In the genomic region with DNA sequence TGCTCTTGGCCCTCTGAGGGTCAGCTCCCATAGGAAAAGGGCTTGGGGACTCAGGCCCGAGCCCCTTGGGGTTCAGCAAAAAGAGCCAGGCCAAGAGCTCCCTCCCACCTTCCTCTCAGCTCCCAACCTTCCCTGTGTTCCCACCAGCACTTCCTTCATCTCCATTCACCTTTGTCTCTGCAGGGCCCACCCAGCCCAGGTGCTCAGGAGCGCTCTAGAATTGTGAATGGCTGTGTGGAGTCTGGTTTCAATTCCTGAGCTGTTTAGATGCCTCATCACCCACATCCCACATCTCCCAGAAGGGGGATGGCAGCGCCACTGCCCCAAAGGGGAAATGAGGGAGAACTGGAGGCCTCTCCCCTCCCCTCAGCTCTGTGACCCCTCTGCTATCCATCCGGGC, we compare ENCODE assay signal across 25 cellular contexts. TPM values are rescaled to one million over a fixed set of nuclear protein-coding genes. Genes with fewer than 3 reads are reported as not detected.
DNase-seq lines count a peak whose midpoint lies in the region; ATAC-seq and TF ChIP-seq lines count a peak whose summit lies in the region.
"Had no signal": no experiment of that assay in that cellular context is flagged by ENCODE, and none has a peak within 500 bp of the region (broad histone marks: within the 10 kb centered on the region; RNA-seq: fewer than 3 reads in every experiment).

No MANE protein-coding gene starts in this region.

- no peak overlapping the region for H3K4ac ChIP-seq in neuronal stem cell (ENCODE audit: low read length)

- H2BK120ac ChIP-seq in neuronal stem cell (ENCODE audit: low read depth, low read length): no peak overlapping the region

- no peak overlapping the region for H3K4me2 ChIP-seq in neuronal stem cell (ENCODE audit: insufficient read depth, low read length, poor library complexity, severe bottlenecking)
- H3K4me2 ChIP-seq: A549 had no signal

- H3K27ac ChIP-seq in HUES64 (ENCODE audit: low read depth, low read length) (peak overlapping the region; percentile 16; the same call in 1 of the 2 replicates), neuronal stem cell (replicated peaks; ENCODE audit: low read length) (no peak overlapping the region)
- H3K27ac ChIP-seq: A549, C4-2B, Peyer's patch, SK-N-MC had no signal

- no peaks in the 10 kb centered on the region for H3K36me3 Mint-ChIP-seq in WTC11
- H3K36me3 Mint-ChIP-seq in MCF 10A (ENCODE audit: insufficient read depth, unreplicated experiment): peaks cover 5% of the 10 kb centered on the region
- H3K36me3 Mint-ChIP-seq: CD8-positive, alpha-beta T cell had no signal

- no peak overlapping the region for H4K91ac ChIP-seq in neuronal stem cell (ENCODE audit: low read depth, low read length, poor library complexity)

- no peak overlapping the region for H2AFZ ChIP-seq in neuronal stem cell (ENCODE audit: low read length)

- intact Hi-C loops in MCF 10A (cut with micrococcal nuclease): no loop called here

- no peak overlapping the region for H2BK12ac ChIP-seq in neuronal stem cell (ENCODE audit: low read length)

- CTCF ChIA-PET in WTC11 (lab: Charles Lee) (interaction anchor here (0.9 to 4.3 kb wide), 13 partner anchors 8 to 111 kb away, joined by 3 to 34 read pairs (median 4); a partner anchor contains a TSS), MCF 10A (lab: Yijun Ruan, JAX) (no interaction called here)

- H3K9me3 Mint-ChIP-seq in WTC11 (no peaks in the 10 kb centered on the region), MCF 10A (ENCODE audit: unreplicated experiment) (no peaks in the 10 kb centered on the region)
- H3K9me3 Mint-ChIP-seq: CD8-positive, alpha-beta T cell; H9; T-helper 1 cell treated with Interleukin-12 subunit alpha and Interleukin-12 subunit beta and Interleukin-4 antibody, amounts not matched to agents 30 μg/mL and 1 μg/mL, for 36 hours had no signal

- POLR2A ChIA-PET in WTC11 (lab: Charles Lee): interaction anchor here (0.6 to 2.8 kb wide), 2 partner anchors 12 to 136 kb away, joined by 3 to 15 read pairs; no protein-coding TSS in a partner anchor
- POLR2A ChIA-PET in MCF 10A (lab: Yijun Ruan, JAX): no interaction called here

- peak overlapping the region; percentile 2 for H3K18ac ChIP-seq in neuronal stem cell (ENCODE audit: low read length)

- TF ChIP-seq CTCF in WTC11 (IDR thresholded peaks at IDR 0.05) (no peak), MCF 10A (IDR thresholded peaks at IDR 0.05; ENCODE audit: unreplicated experiment) (no peak)

- ATAC-seq in WTC11: peak; percentile 12
- ATAC-seq in HG03565 (IDR thresholded peaks at IDR 0.05; ENCODE audit: unreplicated experiment): no peak
- no peak for ATAC-seq in HG02759 (IDR thresholded peaks at IDR 0.05; ENCODE audit: unreplicated experiment)
- ATAC-seq: CD8-positive, alpha-beta T cell had no signal

- no peaks in the 10 kb centered on the region for H3K79me1 ChIP-seq in neuronal stem cell (ENCODE audit: low read depth, low read length)

- WGBS in HUES64: 54% methylated on average over 2 of the region's 4 CpGs
- WGBS in neuronal stem cell (ENCODE audit: extremely low coverage in 2 of 2, insufficient read length in 2 of 2, insufficient replicate concordance in 1 of 2), 2 donors: no CpG with 5 or more reads among the region's 4 CpGs

- no peak overlapping the region for H2BK5ac ChIP-seq in neuronal stem cell (ENCODE audit: low read length)

- H4K8ac ChIP-seq in neuronal stem cell (ENCODE audit: low read depth, low read length): no peak overlapping the region

- H3K14ac ChIP-seq in neuronal stem cell (ENCODE audit: low read length): no peak overlapping the region

- H3K36me3 ChIP-seq in HUES64 (ENCODE audit: insufficient read depth, low read length) (no peaks in the 10 kb centered on the region), neuronal stem cell (replicated peaks in 1 of 2; ENCODE audit: control insufficient read depth in 2 of 2, insufficient read depth in 2 of 2, low read length in 2 of 2) (no peaks in the 10 kb centered on the region)
- H3K36me3 ChIP-seq: Peyer's patch had no signal

- H2AK5ac ChIP-seq in neuronal stem cell (ENCODE audit: low read depth, low read length): no peak overlapping the region

- DNase-seq in COLO668 (lab: John Stamatoyannopoulos, UW; ENCODE audit: unreplicated experiment) (peak; percentile 5), WTC11 (ENCODE audit: low spot score) (no peak), neuronal stem cell (ENCODE audit: low spot score) (no peak), MCF 10A (ENCODE audit: unreplicated experiment) (no peak)
- DNase-seq: AML-193; CD8-positive, alpha-beta T cell; H9; IMR-90; KG1; MM.1S; NCI-H1694; NCI-H2029 treated with DMSO at 0.1 percent for 48 hours; NCI-H446 treated with DMSO at 0.1 percent for 48 hours; NCI-H526 treated with DMSO at 0.1 percent for 48 hours; OCI-M1; Peyer's patch; SIG-M5; SW 1271 had no signal

- H3K27me3 ChIP-seq in HUES64 (ENCODE audit: insufficient read depth, low read length) (peaks cover 10% of the 10 kb centered on the region), neuronal stem cell (ENCODE audit: control insufficient read depth in 3 of 3, insufficient read depth in 3 of 3, low read depth in 1 of 3, low read length in 3 of 3) (peaks cover 0 to 74% (median 6%) of the 10 kb centered on the region in 3 experiments)

- peaks cover 49% of the 10 kb centered on the region for H3K4me1 ChIP-seq in HUES64 (ENCODE audit: insufficient read depth, low read length)
- peaks cover 0 to 9% of the 10 kb centered on the region in 2 donors for H3K4me1 ChIP-seq in neuronal stem cell (ENCODE audit: control insufficient read depth in 2 of 2, insufficient read depth in 1 of 2, low read depth in 1 of 2, low read length in 2 of 2)
- H3K4me1 ChIP-seq: A549 had no signal

- H3K4me3 Mint-ChIP-seq in WTC11 (no peak overlapping the region), MCF 10A (ENCODE audit: unreplicated experiment) (no peak overlapping the region)
- H3K4me3 Mint-ChIP-seq: CD8-positive, alpha-beta T cell; T-helper 1 cell treated with Interleukin-12 subunit alpha and Interleukin-12 subunit beta and Interleukin-4 antibody, amounts not matched to agents 30 μg/mL and 1 μg/mL, for 36 hours had no signal

- H3K9ac ChIP-seq in HUES64 (ENCODE audit: low read depth, low read length) (no peak overlapping the region; the same call in 1 of the 2 replicates), neuronal stem cell (ENCODE audit: low read depth, low read length, poor library complexity) (no peak overlapping the region)

- H3K9me3 ChIP-seq in HUES64 (ENCODE audit: insufficient read depth, low read depth, low read length): no peaks in the 10 kb centered on the region
- no peaks in the 10 kb centered on the region for H3K9me3 ChIP-seq in neuronal stem cell (replicated peaks in 1 of 2; ENCODE audit: control insufficient read depth in 2 of 2, insufficient read depth in 1 of 2, low read depth in 1 of 2, low read length in 2 of 2)
- H3K9me3 ChIP-seq: A549, Peyer's patch had no signal

- H3K27ac Mint-ChIP-seq in WTC11 (peak overlapping the region; percentile 56), MCF 10A (ENCODE audit: low read depth, unreplicated experiment) (no peak overlapping the region)
- H3K27ac Mint-ChIP-seq: CD8-positive, alpha-beta T cell; T-helper 1 cell treated with Interleukin-12 subunit alpha and Interleukin-12 subunit beta and Interleukin-4 antibody, amounts not matched to agents 30 μg/mL and 1 μg/mL, for 36 hours had no signal

- H3K4me3 ChIP-seq in HUES64 (ENCODE audit: low read length) (no peak overlapping the region), neuronal stem cell (ENCODE audit: low read length in 2 of 2) (no peak overlapping the region)
- H3K4me3 ChIP-seq: A549, Peyer's patch, SK-N-MC had no signal

- no peak overlapping the region for H3K23ac ChIP-seq in neuronal stem cell (ENCODE audit: low read depth, low read length, poor library complexity)

- no peak overlapping the region for H2BK15ac ChIP-seq in neuronal stem cell (ENCODE audit: low read length)

- H3K27me3 Mint-ChIP-seq in WTC11 (ENCODE audit: low read depth): peaks cover 4% of the 10 kb centered on the region
- peaks cover 79% of the 10 kb centered on the region for H3K27me3 Mint-ChIP-seq in MCF 10A (ENCODE audit: insufficient read depth, unreplicated experiment)

- BruUV-seq in MCF 10A (replicated peaks; lab: Mats Ljungman, UMichigan): no TSS peak

- peaks cover 92% of the 10 kb centered on the region for H3K4me1 Mint-ChIP-seq in WTC11
- no peaks in the 10 kb centered on the region for H3K4me1 Mint-ChIP-seq in MCF 10A (ENCODE audit: insufficient read depth, unreplicated experiment)

TF ChIP-seq in WTC11, 78 proteins besides CTCF, POLR2A, EP300 and RAD21:
- TF ChIP-seq TEAD1 (CRISPR knock-in tag; IDR thresholded peaks at IDR 0.05): 0 out of 2 replicates have a peak, but pooled peaks have one; percentile 16
- TF ChIP-seq, protein P1, sequence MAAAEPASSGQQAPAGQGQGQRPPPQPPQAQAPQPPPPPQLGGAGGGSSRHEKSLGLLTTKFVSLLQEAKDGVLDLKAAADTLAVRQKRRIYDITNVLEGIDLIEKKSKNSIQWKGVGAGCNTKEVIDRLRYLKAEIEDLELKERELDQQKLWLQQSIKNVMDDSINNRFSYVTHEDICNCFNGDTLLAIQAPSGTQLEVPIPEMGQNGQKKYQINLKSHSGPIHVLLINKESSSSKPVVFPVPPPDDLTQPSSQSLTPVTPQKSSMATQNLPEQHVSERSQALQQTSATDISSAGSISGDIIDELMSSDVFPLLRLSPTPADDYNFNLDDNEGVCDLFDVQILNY (CRISPR knock-in tag; IDR thresholded peaks at IDR 0.05): no peak
TF ChIP-seq in WTC11: peak in this region for 1.

RNA-seq across cellular contexts. Expression of a gene that starts 7.7 kb away (rescaled TPM):
- 9.4 TPM for polyA plus RNA-seq in HUES64 (2013, experiment 1 of 2)
- 12.8 TPM for polyA plus RNA-seq in HUES64 (2013, experiment 2 of 2)
- total RNA-seq in WTC11 (2021): 32.2 to 34.5 TPM (median 32.2 TPM) in 3 replicates
- 0.20 TPM for polyA plus RNA-seq in neuronal stem cell (2013, experiment 1 of 2)
- polyA plus RNA-seq in neuronal stem cell (2013, experiment 2 of 2): 0.22 TPM
- total RNA-seq in MCF 10A (2022): not detected in 2 replicates
- total RNA-seq: IMR-90, Peyer's patch had no signal

Comparison
In these comparisons a context has a peak if more than half of its experiments do, and no peak if none do; other contexts are left out.
1. RNA of a gene that starts 7.7 kb away (total RNA-seq): 32.2 to 34.5 TPM in WTC11; not detected in MCF 10A; every median in the first group is over 10 times any median in the second.